In the genomic region with DNA sequence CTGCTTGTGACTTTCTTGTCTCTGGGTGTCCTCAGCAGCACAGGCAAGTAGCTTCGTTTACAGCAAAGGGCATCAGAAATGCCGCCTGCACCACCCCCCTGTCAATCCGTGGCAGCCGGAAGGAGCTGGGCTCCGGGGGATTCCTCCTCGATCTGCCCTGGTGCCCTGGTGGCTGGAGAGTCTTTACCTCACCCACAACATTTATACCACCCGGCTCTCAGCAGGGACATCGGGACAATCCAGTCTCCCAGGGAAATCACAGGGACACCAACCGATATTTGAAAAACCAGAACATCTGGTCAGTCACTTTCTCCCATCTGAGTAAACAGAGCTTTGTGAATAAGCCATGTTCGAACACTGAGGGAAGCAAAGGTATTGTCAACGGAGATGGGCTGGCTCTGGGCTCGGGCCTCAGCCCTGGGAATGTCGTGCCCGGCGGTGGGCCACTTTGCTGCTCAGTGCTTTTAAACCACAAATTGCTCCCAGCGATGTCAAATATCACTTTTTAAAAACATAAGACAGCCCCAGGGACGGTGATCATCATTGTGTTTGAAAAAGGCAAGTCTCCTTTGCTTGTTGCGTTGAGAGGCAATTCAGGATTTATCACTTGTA, we compare ENCODE assay signal across 1 cellular context.
TF ChIP-seq lines count a peak whose summit lies in the region.

No MANE protein-coding gene starts in this region.

TF ChIP-seq in GM23338, 12 proteins besides CTCF, POLR2A, EP300 and RAD21 (continued from another document):
- TF ChIP-seq, protein P1, sequence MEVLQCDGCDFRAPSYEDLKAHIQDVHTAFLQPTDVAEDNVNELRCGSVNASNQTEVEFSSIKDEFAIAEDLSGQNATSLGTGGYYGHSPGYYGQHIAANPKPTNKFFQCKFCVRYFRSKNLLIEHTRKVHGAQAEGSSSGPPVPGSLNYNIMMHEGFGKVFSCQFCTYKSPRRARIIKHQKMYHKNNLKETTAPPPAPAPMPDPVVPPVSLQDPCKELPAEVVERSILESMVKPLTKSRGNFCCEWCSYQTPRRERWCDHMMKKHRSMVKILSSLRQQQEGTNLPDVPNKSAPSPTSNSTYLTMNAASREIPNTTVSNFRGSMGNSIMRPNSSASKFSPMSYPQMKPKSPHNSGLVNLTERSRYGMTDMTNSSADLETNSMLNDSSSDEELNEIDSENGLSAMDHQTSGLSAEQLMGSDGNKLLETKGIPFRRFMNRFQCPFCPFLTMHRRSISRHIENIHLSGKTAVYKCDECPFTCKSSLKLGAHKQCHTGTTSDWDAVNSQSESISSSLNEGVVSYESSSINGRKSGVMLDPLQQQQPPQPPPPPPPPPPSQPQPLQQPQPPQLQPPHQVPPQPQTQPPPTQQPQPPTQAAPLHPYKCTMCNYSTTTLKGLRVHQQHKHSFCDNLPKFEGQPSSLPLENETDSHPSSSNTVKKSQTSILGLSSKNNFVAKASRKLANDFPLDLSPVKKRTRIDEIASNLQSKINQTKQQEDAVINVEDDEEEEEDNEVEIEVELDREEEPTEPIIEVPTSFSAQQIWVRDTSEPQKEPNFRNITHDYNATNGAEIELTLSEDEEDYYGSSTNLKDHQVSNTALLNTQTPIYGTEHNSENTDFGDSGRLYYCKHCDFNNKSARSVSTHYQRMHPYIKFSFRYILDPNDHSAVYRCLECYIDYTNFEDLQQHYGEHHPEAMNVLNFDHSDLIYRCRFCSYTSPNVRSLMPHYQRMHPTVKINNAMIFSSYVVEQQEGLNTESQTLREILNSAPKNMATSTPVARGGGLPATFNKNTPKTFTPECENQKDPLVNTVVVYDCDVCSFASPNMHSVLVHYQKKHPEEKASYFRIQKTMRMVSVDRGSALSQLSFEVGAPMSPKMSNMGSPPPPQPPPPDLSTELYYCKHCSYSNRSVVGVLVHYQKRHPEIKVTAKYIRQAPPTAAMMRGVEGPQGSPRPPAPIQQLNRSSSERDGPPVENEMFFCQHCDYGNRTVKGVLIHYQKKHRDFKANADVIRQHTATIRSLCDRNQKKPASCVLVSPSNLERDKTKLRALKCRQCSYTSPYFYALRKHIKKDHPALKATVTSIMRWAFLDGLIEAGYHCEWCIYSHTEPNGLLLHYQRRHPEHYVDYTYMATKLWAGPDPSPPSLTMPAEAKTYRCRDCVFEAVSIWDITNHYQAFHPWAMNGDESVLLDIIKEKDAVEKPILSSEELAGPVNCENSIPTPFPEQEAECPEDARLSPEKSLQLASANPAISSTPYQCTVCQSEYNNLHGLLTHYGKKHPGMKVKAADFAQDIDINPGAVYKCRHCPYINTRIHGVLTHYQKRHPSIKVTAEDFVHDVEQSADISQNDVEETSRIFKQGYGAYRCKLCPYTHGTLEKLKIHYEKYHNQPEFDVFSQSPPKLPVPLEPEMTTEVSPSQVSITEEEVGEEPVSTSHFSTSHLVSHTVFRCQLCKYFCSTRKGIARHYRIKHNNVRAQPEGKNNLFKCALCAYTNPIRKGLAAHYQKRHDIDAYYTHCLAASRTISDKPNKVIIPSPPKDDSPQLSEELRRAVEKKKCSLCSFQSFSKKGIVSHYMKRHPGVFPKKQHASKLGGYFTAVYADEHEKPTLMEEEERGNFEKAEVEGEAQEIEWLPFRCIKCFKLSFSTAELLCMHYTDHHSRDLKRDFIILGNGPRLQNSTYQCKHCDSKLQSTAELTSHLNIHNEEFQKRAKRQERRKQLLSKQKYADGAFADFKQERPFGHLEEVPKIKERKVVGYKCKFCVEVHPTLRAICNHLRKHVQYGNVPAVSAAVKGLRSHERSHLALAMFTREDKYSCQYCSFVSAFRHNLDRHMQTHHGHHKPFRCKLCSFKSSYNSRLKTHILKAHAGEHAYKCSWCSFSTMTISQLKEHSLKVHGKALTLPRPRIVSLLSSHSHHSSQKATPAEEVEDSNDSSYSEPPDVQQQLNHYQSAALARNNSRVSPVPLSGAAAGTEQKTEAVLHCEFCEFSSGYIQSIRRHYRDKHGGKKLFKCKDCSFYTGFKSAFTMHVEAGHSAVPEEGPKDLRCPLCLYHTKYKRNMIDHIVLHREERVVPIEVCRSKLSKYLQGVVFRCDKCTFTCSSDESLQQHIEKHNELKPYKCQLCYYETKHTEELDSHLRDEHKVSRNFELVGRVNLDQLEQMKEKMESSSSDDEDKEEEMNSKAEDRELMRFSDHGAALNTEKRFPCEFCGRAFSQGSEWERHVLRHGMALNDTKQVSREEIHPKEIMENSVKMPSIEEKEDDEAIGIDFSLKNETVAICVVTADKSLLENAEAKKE (CRISPR knock-in tag; IDR thresholded peaks at IDR 0.05) = no peak
- TF ChIP-seq EZH2 (IDR thresholded peaks at IDR 0.05; ENCODE audit: low read depth, unreplicated experiment) (no peak), ZNF331 (CRISPR knock-in tag; IDR thresholded peaks at IDR 0.05; ENCODE audit: low read depth) (no peak), NANOG (IDR thresholded peaks at IDR 0.05; ENCODE audit: borderline replicate concordance) (no peak), STAT1 (IDR thresholded peaks at IDR 0.05; ENCODE audit: unreplicated experiment) (no peak)
- TF ChIP-seq, protein P2, sequence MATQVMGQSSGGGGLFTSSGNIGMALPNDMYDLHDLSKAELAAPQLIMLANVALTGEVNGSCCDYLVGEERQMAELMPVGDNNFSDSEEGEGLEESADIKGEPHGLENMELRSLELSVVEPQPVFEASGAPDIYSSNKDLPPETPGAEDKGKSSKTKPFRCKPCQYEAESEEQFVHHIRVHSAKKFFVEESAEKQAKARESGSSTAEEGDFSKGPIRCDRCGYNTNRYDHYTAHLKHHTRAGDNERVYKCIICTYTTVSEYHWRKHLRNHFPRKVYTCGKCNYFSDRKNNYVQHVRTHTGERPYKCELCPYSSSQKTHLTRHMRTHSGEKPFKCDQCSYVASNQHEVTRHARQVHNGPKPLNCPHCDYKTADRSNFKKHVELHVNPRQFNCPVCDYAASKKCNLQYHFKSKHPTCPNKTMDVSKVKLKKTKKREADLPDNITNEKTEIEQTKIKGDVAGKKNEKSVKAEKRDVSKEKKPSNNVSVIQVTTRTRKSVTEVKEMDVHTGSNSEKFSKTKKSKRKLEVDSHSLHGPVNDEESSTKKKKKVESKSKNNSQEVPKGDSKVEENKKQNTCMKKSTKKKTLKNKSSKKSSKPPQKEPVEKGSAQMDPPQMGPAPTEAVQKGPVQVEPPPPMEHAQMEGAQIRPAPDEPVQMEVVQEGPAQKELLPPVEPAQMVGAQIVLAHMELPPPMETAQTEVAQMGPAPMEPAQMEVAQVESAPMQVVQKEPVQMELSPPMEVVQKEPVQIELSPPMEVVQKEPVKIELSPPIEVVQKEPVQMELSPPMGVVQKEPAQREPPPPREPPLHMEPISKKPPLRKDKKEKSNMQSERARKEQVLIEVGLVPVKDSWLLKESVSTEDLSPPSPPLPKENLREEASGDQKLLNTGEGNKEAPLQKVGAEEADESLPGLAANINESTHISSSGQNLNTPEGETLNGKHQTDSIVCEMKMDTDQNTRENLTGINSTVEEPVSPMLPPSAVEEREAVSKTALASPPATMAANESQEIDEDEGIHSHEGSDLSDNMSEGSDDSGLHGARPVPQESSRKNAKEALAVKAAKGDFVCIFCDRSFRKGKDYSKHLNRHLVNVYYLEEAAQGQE (IDR thresholded peaks at IDR 0.05; ENCODE audit: unreplicated experiment) = no peak
